In the genomic region with DNA sequence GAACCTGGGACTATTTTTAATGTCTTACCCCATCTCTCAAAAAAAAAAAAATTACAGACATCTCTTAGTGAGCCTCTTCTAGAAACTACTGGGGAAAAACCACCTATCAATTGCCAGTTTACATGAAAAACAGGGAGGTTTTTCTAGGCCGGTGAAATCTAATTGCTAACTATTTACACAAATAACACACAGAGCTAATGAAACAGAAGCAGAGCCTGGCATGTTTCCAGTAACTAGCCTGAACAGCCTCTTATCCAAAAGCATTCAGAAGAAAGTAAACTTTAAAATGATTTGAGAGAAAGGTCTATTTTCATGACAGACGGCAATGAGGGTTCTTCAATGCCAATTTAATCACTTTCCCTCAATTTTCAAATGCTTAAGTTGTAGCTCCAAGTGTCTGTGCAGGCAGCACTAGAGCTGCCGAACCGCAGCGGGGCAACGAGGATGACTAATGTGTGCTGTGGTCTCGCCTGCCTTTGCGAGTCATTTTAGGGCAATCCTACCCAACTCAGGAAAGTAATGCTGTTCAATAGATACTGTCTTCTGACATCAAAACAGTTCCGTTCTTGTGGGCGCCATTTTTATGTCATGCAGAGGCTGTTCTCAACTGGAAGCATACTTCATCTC, we compare ENCODE assay signal across 10 cellular contexts.
DNase-seq lines count a peak whose midpoint lies in the region; TF ChIP-seq lines count a peak whose summit lies in the region.
"Had no signal": no experiment of that assay in that cellular context is flagged by ENCODE, and none has a peak within 500 bp of the region (broad histone marks: within the 10 kb centered on the region; RNA-seq: fewer than 3 reads in every experiment).

No MANE protein-coding gene starts in this region.

- H2BK12ac ChIP-seq in H9 (ENCODE audit: insufficient read length, low read depth, low read length), result no peak overlapping the region

- H3K4me3 ChIP-seq in sigmoid colon (no peak overlapping the region), left ventricle myocardium inferior (no peak overlapping the region)
- H3K4me3 ChIP-seq: testis had no signal

- H3T11ph ChIP-seq in H9 (ENCODE audit: low read length), result no peak overlapping the region

- no peak overlapping the region for H3K9ac ChIP-seq in H9 (ENCODE audit: extremely low read depth, insufficient read length, low read length)

- H3K14ac ChIP-seq in H9 (ENCODE audit: insufficient read depth, low read length), result no peak overlapping the region

- H2BK120ac ChIP-seq in H9 (ENCODE audit: low read depth, low read length, poor library complexity, severe bottlenecking), result no peak overlapping the region

- no peak overlapping the region for H3K4me3 Mint-ChIP-seq in H9
- H3K4me3 Mint-ChIP-seq: memory B cell had no signal

- H2AFZ ChIP-seq in H9 (ENCODE audit: low read length), result no peak overlapping the region

- no peak overlapping the region for H3K4me2 ChIP-seq in H9 (ENCODE audit: insufficient read depth, insufficient read length, low read length)

- no CpG with 5 or more reads among the region's 10 CpGs for WGBS in H9 (ENCODE audit: extremely low coverage, insufficient read length, low lambda C conversion rate)
- 77 to 83% methylated on average over 10 of the region's 10 CpGs for WGBS in sigmoid colon, 2 donors

- H3K4me1 Mint-ChIP-seq in H9, result peaks cover 19 to 23% of the 10 kb centered on the region in 2 experiments

- no peaks in the 10 kb centered on the region for H3K79me1 ChIP-seq in H9 (ENCODE audit: insufficient read depth, low read depth, low read length, poor library complexity, severe bottlenecking)

- H4K20me1 ChIP-seq in H9 (ENCODE audit: control insufficient read depth, insufficient read depth, insufficient read length), result no peaks in the 10 kb centered on the region

- no peak overlapping the region for H4K91ac ChIP-seq in H9 (ENCODE audit: insufficient read length, low read depth, low read length)

- no peak overlapping the region for H3K56ac ChIP-seq in H9 (ENCODE audit: insufficient read length, low read depth, low read length)

- no peak overlapping the region for H2BK20ac ChIP-seq in H9 (ENCODE audit: low read depth, low read length, poor library complexity, severe bottlenecking)

- H4K8ac ChIP-seq in H9 (replicated peaks; ENCODE audit: insufficient read length, low read depth, low read length), result no peak overlapping the region

- no peak overlapping the region for H3K23ac ChIP-seq in H9 (ENCODE audit: insufficient read length, low read depth, low read length)

- intact Hi-C loops in sigmoid colon (cut with DNase I), result no loop called here
- intact Hi-C loops in left ventricle myocardium inferior (cut with micrococcal nuclease), result no loop called here

- no peak for TF ChIP-seq POLR2A in sigmoid colon (IDR thresholded peaks at IDR 0.05)

- no peaks in the 10 kb centered on the region for H3K79me2 ChIP-seq in H9 (ENCODE audit: insufficient read depth, low read length)

- no peaks in the 10 kb centered on the region for H3K23me2 ChIP-seq in H9 (ENCODE audit: insufficient read length, low read depth, low read length, poor library complexity, severe bottlenecking)

- no peak overlapping the region for H2BK15ac ChIP-seq in H9 (ENCODE audit: low read depth, low read length)

- peaks cover 3% of the 10 kb centered on the region; the same call in 1 of the 2 replicates for H3K4me1 ChIP-seq in H9 (ENCODE audit: insufficient read depth, low read length)
- H3K4me1 ChIP-seq in sigmoid colon, result no peaks in the 10 kb centered on the region
- H3K4me1 ChIP-seq in left ventricle myocardium inferior, result peaks cover 8% of the 10 kb centered on the region
- H3K4me1 ChIP-seq: testis had no signal

- H2BK5ac ChIP-seq in H9 (ENCODE audit: insufficient read length, low read length), result no peak overlapping the region

- H3K27me3 ChIP-seq in H9 (ENCODE audit: insufficient read depth, low read length), result no peaks in the 10 kb centered on the region
- H3K27me3 ChIP-seq in sigmoid colon, result no peaks in the 10 kb centered on the region
- H3K27me3 ChIP-seq in left ventricle myocardium inferior (ENCODE audit: low read depth), result no peaks in the 10 kb centered on the region
- H3K27me3 ChIP-seq: testis had no signal

- no peak overlapping the region for H3K27ac ChIP-seq in H9 (ENCODE audit: insufficient read length, low read depth, low read length)
- no peak overlapping the region for H3K27ac ChIP-seq in sigmoid colon
- no peak overlapping the region for H3K27ac ChIP-seq in left ventricle myocardium inferior (replicated peaks)
- H3K27ac ChIP-seq: testis had no signal

- peaks cover 22 to 42% (median 29%) of the 10 kb centered on the region in 3 experiments for H3K36me3 Mint-ChIP-seq in H9 (ENCODE audit: insufficient read depth in 1 of 3, low read depth in 3 of 3)

- H3K4ac ChIP-seq in H9 (ENCODE audit: low read depth, low read length), result no peak overlapping the region

- H3K18ac ChIP-seq in H9 (ENCODE audit: insufficient read length, low read depth, low read length), result no peak overlapping the region

- TF ChIP-seq CTCF in H9 (conservative IDR thresholded peaks at IDR 0.05), result no peak
- no peak for TF ChIP-seq CTCF in sigmoid colon (IDR thresholded peaks at IDR 0.05)
- TF ChIP-seq CTCF in left ventricle myocardium inferior (IDR thresholded peaks at IDR 0.05; ENCODE audit: borderline replicate concordance), result no peak

- TF ChIP-seq EP300 in sigmoid colon (IDR thresholded peaks at IDR 0.05), result no peak

- no peak overlapping the region for H2AK5ac ChIP-seq in H9 (ENCODE audit: insufficient read length, low read length)

- peak overlapping the region in 2 of 3 experiments; percentile 44 to 56; a peak in 3 of 7 replicates for H3K27ac Mint-ChIP-seq in H9
- H3K27ac Mint-ChIP-seq: memory B cell had no signal

- H3K9me3 ChIP-seq in H9 (ENCODE audit: control insufficient read depth, low read depth, low read length) (no peaks in the 10 kb centered on the region), sigmoid colon (no peaks in the 10 kb centered on the region), left ventricle myocardium inferior (replicated peaks) (no peaks in the 10 kb centered on the region)
- H3K9me3 ChIP-seq: testis had no signal

- H3K36me3 ChIP-seq in sigmoid colon (peaks cover 12 to 53% (median 23%) of the 10 kb centered on the region in 4 donors), left ventricle myocardium inferior (peaks cover 52% of the 10 kb centered on the region)

- no peak for DNase-seq in H9
- peak; percentile 80 for DNase-seq in NCI-H446 treated with DMSO at 0.1 percent for 48 hours (lab: John Stamatoyannopoulos, UW)
- peak; percentile 34 for DNase-seq in activated T-helper 9 cell treated with anti-CD3 and anti-CD28 coated beads, Interleukin-2, amount 50 U/mL, for 16 hours (ENCODE audit: low read depth)
- peak; percentile 21 for DNase-seq in sigmoid colon
- no peak for DNase-seq in retina
- DNase-seq in GDM1 (lab: John Stamatoyannopoulos, UW), result no peak
- DNase-seq in SKM-1 treated with dmso at 0.1 percent for 144 hours (lab: John Stamatoyannopoulos, UW; ENCODE audit: unreplicated experiment), result no peak
- no peak for DNase-seq in left ventricle myocardium inferior
- DNase-seq: testis had no signal

- H3K9me3 Mint-ChIP-seq in H9, result no peaks in the 10 kb centered on the region
- H3K9me3 Mint-ChIP-seq: memory B cell had no signal

- H4K5ac ChIP-seq in H9 (ENCODE audit: insufficient read length, low read depth, low read length), result no peak overlapping the region

- no peaks in the 10 kb centered on the region for H3K27me3 Mint-ChIP-seq in H9 (ENCODE audit: low read depth)
- H3K27me3 Mint-ChIP-seq: memory B cell had no signal

Comparison
In these comparisons a context has a peak if more than half of its experiments do, and no peak if none do; other contexts are left out.
1. DNase-seq: peak in NCI-H446 treated with DMSO at 0.1 percent for 48 hours (single experiment), activated T-helper 9 cell treated with anti-CD3 and anti-CD28 coated beads, Interleukin-2, amount 50 U/mL, for 16 hours (single experiment) and sigmoid colon (single experiment); none in H9 (single experiment), retina (single experiment), GDM1 (single experiment), SKM-1 treated with dmso at 0.1 percent for 144 hours (single experiment) and left ventricle myocardium inferior (single experiment).